Comparison of ENCODE assay signal across 11 cellular contexts in the genomic region with DNA sequence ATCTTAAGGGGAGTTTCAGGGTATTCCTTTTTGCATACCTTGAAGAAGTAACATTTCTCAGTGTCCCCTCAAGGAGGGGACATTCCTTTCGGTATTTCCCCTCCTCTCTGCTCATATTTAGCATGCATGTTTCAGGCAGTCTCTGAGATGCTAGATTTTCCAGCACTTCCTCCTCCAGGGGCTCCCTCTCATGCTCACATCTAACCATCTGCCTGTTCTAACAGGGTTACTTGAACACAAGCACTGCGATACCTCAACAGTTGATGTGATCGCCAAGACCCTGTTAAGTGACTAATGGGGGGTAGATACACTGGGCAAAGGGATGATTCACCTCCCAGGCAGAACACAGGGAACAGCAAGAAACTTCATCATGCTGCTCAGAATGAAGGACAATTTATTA. TPM values are rescaled to one million over a fixed set of nuclear protein-coding genes. Genes with fewer than 3 reads are reported as not detected.
DNase-seq lines count a peak whose midpoint lies in the region; ATAC-seq and TF ChIP-seq lines count a peak whose summit lies in the region.
"Had no signal": no experiment of that assay in that cellular context is flagged by ENCODE, and none has a peak within 500 bp of the region (broad histone marks: within the 10 kb centered on the region; RNA-seq: fewer than 3 reads in every experiment).

No MANE protein-coding gene starts in this region.

- no peak for TF ChIP-seq POLR2A in heart left ventricle (IDR thresholded peaks at IDR 0.05)

- H3K27me3 ChIP-seq in heart left ventricle (no peaks in the 10 kb centered on the region), colonic mucosa (no peaks in the 10 kb centered on the region)
- H3K27me3 ChIP-seq: neutrophil had no signal

- ATAC-seq in GM19023 (IDR thresholded peaks at IDR 0.05; ENCODE audit: unreplicated experiment) (peak; percentile 45), HG03378 (IDR thresholded peaks at IDR 0.05; ENCODE audit: unreplicated experiment) (peak; percentile 26), heart left ventricle (no peak)

- H3K4me1 Mint-ChIP-seq in activated naive CD8-positive, alpha-beta T cell (ENCODE audit: low read depth) = peaks cover 36% of the 10 kb centered on the region

- no peak overlapping the region for H3K4me3 ChIP-seq in heart left ventricle
- no peak overlapping the region for H3K4me3 ChIP-seq in colonic mucosa

- peaks cover 5% of the 10 kb centered on the region for H3K9me3 Mint-ChIP-seq in activated naive CD8-positive, alpha-beta T cell (ENCODE audit: low read depth)

- H3K4me1 ChIP-seq in heart left ventricle = no peaks in the 10 kb centered on the region
- H3K4me1 ChIP-seq in colonic mucosa = no peaks in the 10 kb centered on the region

- intact Hi-C loops in heart left ventricle (cut with DNase I) (loop anchor here in 1 of 10 donors (10.0 kb wide), 1 partner anchor 367 kb away; no protein-coding TSS in a partner anchor), colonic mucosa (cut with DNase I) (no loop called here)

- WGBS in heart left ventricle, 4 donors = 75 to 90% (median 88%) methylated on average over 3 of the region's 3 CpGs

- peaks cover 2% of the 10 kb centered on the region for H3K36me3 Mint-ChIP-seq in activated naive CD8-positive, alpha-beta T cell

- no peak overlapping the region for H3K27ac ChIP-seq in heart left ventricle
- H3K27ac ChIP-seq in colonic mucosa = no peak overlapping the region
- H3K27ac ChIP-seq: epithelial cell of prostate, neutrophil had no signal

- H3K4me3 Mint-ChIP-seq in activated naive CD8-positive, alpha-beta T cell = peak overlapping the region; percentile 12

- H3K27me3 Mint-ChIP-seq in activated naive CD8-positive, alpha-beta T cell = no peaks in the 10 kb centered on the region

- H3K36me3 ChIP-seq in heart left ventricle (no peaks in the 10 kb centered on the region), colonic mucosa (no peaks in the 10 kb centered on the region)
- H3K36me3 ChIP-seq: neutrophil had no signal

- TF ChIP-seq CTCF in heart left ventricle (IDR thresholded peaks at IDR 0.05) (no peak), colonic mucosa (IDR thresholded peaks at IDR 0.05) (no peak)

- peak overlapping the region; percentile 97 for H3K27ac Mint-ChIP-seq in activated naive CD8-positive, alpha-beta T cell

- H3K9me3 ChIP-seq in heart left ventricle (no peaks in the 10 kb centered on the region), colonic mucosa (no peaks in the 10 kb centered on the region)
- H3K9me3 ChIP-seq: neutrophil had no signal

- DNase-seq in DMS79 (lab: John Stamatoyannopoulos, UW) = peak; percentile 28
- no peak for DNase-seq in NCI-H2227 treated with DMSO at 0.1 percent for 48 hours (lab: John Stamatoyannopoulos, UW)
- DNase-seq in heart left ventricle = no peak
- no peak for DNase-seq in KG1 (lab: John Stamatoyannopoulos, UW)
- no peak for DNase-seq in colonic mucosa
- DNase-seq: Calu3 had no signal

- no peak overlapping the region for H3K9ac ChIP-seq in colonic mucosa (ENCODE audit: low read depth in 2 of 2, low read length in 2 of 2)

RNA-seq across cellular contexts. Expression of gene MCM3, which starts 12.9 kb away (rescaled TPM):
- total RNA-seq in heart left ventricle (10 to 100 TPM; 18.5 to 36.5 (median 25.0) TPM), colonic mucosa (100 to 1,000 TPM in 1 of 2 donors, 10 to 100 TPM in 1; 28.9 to 117 TPM)
- 10 to 100 TPM; 10.6 to 39.0 TPM for polyA plus RNA-seq in heart left ventricle

RNA-seq across cellular contexts. Expression of gene IL17F, which starts 53.1 kb away (rescaled TPM):
- not detected for total RNA-seq in heart left ventricle
- polyA plus RNA-seq in heart left ventricle = not detected
- total RNA-seq in colonic mucosa = under 1 TPM in 1 of 2 donors, not detected in 1; 0.32 TPM
- total RNA-seq: Calu3 had no signal

Comparison
In these comparisons a context has a peak if more than half of its experiments do, and no peak if none do; other contexts are left out.
1. ATAC-seq: peak in GM19023 (single experiment) and HG03378 (single experiment); none in heart left ventricle (0 of 4).